26 cellular contexts compared by ENCODE assay signal in genomic region chr3:23875326-23875725, GRCh38. TPM values are rescaled to one million over a fixed set of nuclear protein-coding genes. Genes with fewer than 3 reads are reported as not detected.
DNase-seq lines count a peak whose midpoint lies in the region; ATAC-seq, FAIRE-seq and TF ChIP-seq lines count a peak whose summit lies in the region.
"Had no signal": no experiment of that assay in that cellular context is flagged by ENCODE, and none has a peak within 500 bp of the region (broad histone marks: within the 10 kb centered on the region; RNA-seq: fewer than 3 reads in every experiment).

No MANE protein-coding gene starts in this region.

- peak overlapping the region; percentile 43 for H3K4me2 ChIP-seq in endothelial cell of umbilical vein (ENCODE audit: insufficient read depth, low read length)
- H3K4me2 ChIP-seq: BLaER1, GM23338, SK-N-SH had no signal

- H2AFZ ChIP-seq in endothelial cell of umbilical vein (ENCODE audit: low read depth, low read length) = no peak overlapping the region
- H2AFZ ChIP-seq: GM23338 had no signal

- peak overlapping the region; percentile 17 for H3K27ac Mint-ChIP-seq in activated naive CD4-positive, alpha-beta T cell treated with anti-CD3 and anti-CD28 coated beads, Interleukin-2, amount 50 U/mL, for 24 hours
- no peak overlapping the region for H3K27ac Mint-ChIP-seq in activated naive CD4-positive, alpha-beta T cell treated with anti-CD3 and anti-CD28 coated beads for 36 hours
- H3K27ac Mint-ChIP-seq: GM23338 had no signal

- no TSS peak for BruUV-seq in endothelial cell of umbilical vein (replicated peaks; lab: Mats Ljungman, UMichigan)

- intact Hi-C loops in activated naive CD4-positive, alpha-beta T cell treated with anti-CD3 and anti-CD28 coated beads for 36 hours (cut with micrococcal nuclease) = no loop called here
- intact Hi-C loops in endothelial cell of umbilical vein (cut with micrococcal nuclease) (loop anchor here (2.0 to 5.0 kb wide), 5 partner anchors 41 to 693 kb away; partner anchors contain the start of genes NKIRAS1, RPL15 and UBE2E2), vagina (cut with DNase I) (no loop called here)

- peak; percentile 64 for FAIRE-seq in endothelial cell of umbilical vein (lab: Jason Lieb, UNC)
- FAIRE-seq: D721Med, RCC 7860 had no signal

- 0 out of 2 replicates have a peak, but pooled peaks have one; percentile 9 for TF ChIP-seq CTCF in LNCaP clone FGC (IDR thresholded peaks at IDR 0.05; ENCODE audit: control insufficient read depth, extremely low read depth, insufficient read depth)
- no peak for TF ChIP-seq CTCF in endothelial cell of umbilical vein (IDR thresholded peaks at IDR 0.05; ENCODE audit: extremely low read depth in 1 of 2, insufficient read depth in 1 of 2, low read depth in 1 of 2, low read length in 2 of 2)
- no peak for TF ChIP-seq CTCF in vagina (IDR thresholded peaks at IDR 0.05)

- H3K9me1 ChIP-seq in endothelial cell of umbilical vein (replicated peaks; ENCODE audit: control insufficient read depth, extremely low read depth, insufficient read depth, low read length) = no peaks in the 10 kb centered on the region

- dilution Hi-C loops in endothelial cell of umbilical vein (cut with MboI; ENCODE audit: extremely low pct_ligation_motif_present, low sequenced_read_pairs) = no loop called here

- H4K20me1 ChIP-seq in endothelial cell of umbilical vein (replicated peaks; ENCODE audit: control insufficient read depth, extremely low read depth, insufficient read depth, low read length) = peaks cover 6% of the 10 kb centered on the region

- H3K79me2 ChIP-seq in endothelial cell of umbilical vein (ENCODE audit: control insufficient read depth, insufficient read depth, low read length) = peaks cover 32% of the 10 kb centered on the region

- H3K27ac ChIP-seq in endothelial cell of umbilical vein (ENCODE audit: insufficient read depth, low read depth, low read length) (peak overlapping the region; percentile 28), subcutaneous abdominal adipose tissue (ENCODE audit: low read depth, low read length) (peak overlapping the region; percentile 69), vagina (no peak overlapping the region)
- H3K27ac ChIP-seq: BLaER1 had no signal

- no peak for TF ChIP-seq POLR2A in endothelial cell of umbilical vein (IDR thresholded peaks at IDR 0.05; ENCODE audit: low read depth, low read length)
- no peak for TF ChIP-seq POLR2A in vagina (IDR thresholded peaks at IDR 0.05)

- H3K36me3 ChIP-seq in endothelial cell of umbilical vein (ENCODE audit: control insufficient read depth in 2 of 2, extremely low read depth in 1 of 2, insufficient read depth in 2 of 2, low read length in 2 of 2) (no peaks in the 10 kb centered on the region), subcutaneous abdominal adipose tissue (ENCODE audit: control insufficient read depth in 5 of 5, insufficient read depth in 5 of 5, low read length in 5 of 5) (peaks cover 0 to 2% (median 0%) of the 10 kb centered on the region in 5 donors), vagina (no peaks in the 10 kb centered on the region)

- H3K9me3 ChIP-seq in endothelial cell of umbilical vein (replicated peaks; ENCODE audit: control insufficient read depth, insufficient read depth, low read length) (no peaks in the 10 kb centered on the region), subcutaneous abdominal adipose tissue (ENCODE audit: control insufficient read depth in 5 of 5, low read length in 5 of 5) (no peaks in the 10 kb centered on the region), vagina (no peaks in the 10 kb centered on the region)
- H3K9me3 ChIP-seq: SK-N-SH had no signal

- no peaks in the 10 kb centered on the region for H3K27me3 Mint-ChIP-seq in activated naive CD4-positive, alpha-beta T cell treated with anti-CD3 and anti-CD28 coated beads, Interleukin-2, amount 50 U/mL, for 24 hours
- no peaks in the 10 kb centered on the region for H3K27me3 Mint-ChIP-seq in activated naive CD4-positive, alpha-beta T cell treated with anti-CD3 and anti-CD28 coated beads for 36 hours (ENCODE audit: low read depth)
- H3K27me3 Mint-ChIP-seq: CD4-positive, CD25-positive, alpha-beta regulatory T cell had no signal

- H3K36me3 Mint-ChIP-seq in activated naive CD4-positive, alpha-beta T cell treated with anti-CD3 and anti-CD28 coated beads, Interleukin-2, amount 50 U/mL, for 24 hours = peaks cover 5% of the 10 kb centered on the region
- no peaks in the 10 kb centered on the region for H3K36me3 Mint-ChIP-seq in activated naive CD4-positive, alpha-beta T cell treated with anti-CD3 and anti-CD28 coated beads for 36 hours (ENCODE audit: low read depth)
- H3K36me3 Mint-ChIP-seq: CD4-positive, CD25-positive, alpha-beta regulatory T cell had no signal

- POLR2A ChIA-PET in endothelial cell of umbilical vein (lab: Charles Lee) = interaction anchor here (1.8 to 2.0 kb wide), 2 partner anchors 9 to 42 kb away, joined by 6 read pairs; partner anchors contain the start of genes NKIRAS1 and RPL15

- H3K9me3 Mint-ChIP-seq in activated naive CD4-positive, alpha-beta T cell treated with anti-CD3 and anti-CD28 coated beads, Interleukin-2, amount 50 U/mL, for 24 hours = no peaks in the 10 kb centered on the region
- no peaks in the 10 kb centered on the region for H3K9me3 Mint-ChIP-seq in activated naive CD4-positive, alpha-beta T cell treated with anti-CD3 and anti-CD28 coated beads for 36 hours
- H3K9me3 Mint-ChIP-seq: CD4-positive, CD25-positive, alpha-beta regulatory T cell had no signal

- H3K4me3 ChIP-seq in LNCaP clone FGC (ENCODE audit: low read depth, low read length) (no peak overlapping the region), endothelial cell of umbilical vein (replicated peaks in 1 of 3; ENCODE audit: insufficient read depth in 1 of 3, low read depth in 1 of 3, low read length in 3 of 3) (peak overlapping the region in 1 of 3 experiments; percentile 3), subcutaneous abdominal adipose tissue (ENCODE audit: low read depth in 1 of 5, low read length in 5 of 5) (no peak overlapping the region), vagina (no peak overlapping the region)
- H3K4me3 ChIP-seq: BLaER1, GM23338 had no signal

- no peak for DNase-seq in activated naive CD4-positive, alpha-beta T cell treated with anti-CD3 and anti-CD28 coated beads for 36 hours
- no peak for DNase-seq in LNCaP clone FGC (ENCODE audit: low read depth)
- peak; percentile 67 for DNase-seq in endothelial cell of umbilical vein (ENCODE audit: low read depth, low spot score)
- no peak for DNase-seq in NCI-H2029 (lab: John Stamatoyannopoulos, UW)
- no peak for DNase-seq in vagina (ENCODE audit: extremely low spot score in 2 of 2)
- DNase-seq: 8988T; CD4-positive, CD25-positive, alpha-beta regulatory T cell; DMS53; H9; Karpas-422; NCI-H1092 treated with DMSO at 0.1 percent for 48 hours; NCI-H1436; NCI-H187; NCI-H2171 treated with DMSO at 0.1 percent for 48 hours; NCI-H345; NCI-H524; NCI-H748 treated with DMSO at 0.1 percent for 48 hours; OCI-M1; SK-N-SH had no signal

- H3K4me1 ChIP-seq in endothelial cell of umbilical vein (ENCODE audit: control insufficient read depth, extremely low read depth, insufficient read depth, low read length) (peaks cover 33% of the 10 kb centered on the region), subcutaneous abdominal adipose tissue (ENCODE audit: control insufficient read depth in 5 of 5, insufficient read depth in 5 of 5, low read length in 5 of 5) (peaks cover 0 to 34% (median 32%) of the 10 kb centered on the region in 5 donors), vagina (peaks cover 43% of the 10 kb centered on the region)
- H3K4me1 ChIP-seq: BLaER1 had no signal

- H3K27me3 ChIP-seq in endothelial cell of umbilical vein (ENCODE audit: control insufficient read depth in 2 of 2, insufficient read depth in 2 of 2, low read length in 2 of 2) (no peaks in the 10 kb centered on the region), subcutaneous abdominal adipose tissue (ENCODE audit: control insufficient read depth in 5 of 5, insufficient read depth in 4 of 5, low read length in 5 of 5) (no peaks in the 10 kb centered on the region), vagina (no peaks in the 10 kb centered on the region)
- H3K27me3 ChIP-seq: BLaER1 had no signal

- CTCF ChIA-PET in activated naive CD4-positive, alpha-beta T cell treated with anti-CD3 and anti-CD28 coated beads for 36 hours (lab: Charles Lee) = no interaction called here
- CTCF ChIA-PET in endothelial cell of umbilical vein (lab: Charles Lee) = interaction anchor here (0.8 to 5.6 kb wide), 6 partner anchors 9 to 67 kb away, joined by 4 to 29 read pairs (median 10); no protein-coding TSS in a partner anchor

- ATAC-seq in HG03159 (IDR thresholded peaks at IDR 0.05; ENCODE audit: unreplicated experiment) = no peak

- H3K4me1 Mint-ChIP-seq in activated naive CD4-positive, alpha-beta T cell treated with anti-CD3 and anti-CD28 coated beads, Interleukin-2, amount 50 U/mL, for 24 hours = peaks cover 53% of the 10 kb centered on the region
- peaks cover 15% of the 10 kb centered on the region for H3K4me1 Mint-ChIP-seq in activated naive CD4-positive, alpha-beta T cell treated with anti-CD3 and anti-CD28 coated beads for 36 hours (ENCODE audit: low read depth)

- H3K9ac ChIP-seq in endothelial cell of umbilical vein (replicated peaks; ENCODE audit: extremely low read depth, insufficient read depth, low read length) (no peak overlapping the region), subcutaneous abdominal adipose tissue (ENCODE audit: low read length in 5 of 5) (no peak overlapping the region)
- H3K9ac ChIP-seq: BLaER1, SK-N-SH had no signal

- H3K4me3 Mint-ChIP-seq in activated naive CD4-positive, alpha-beta T cell treated with anti-CD3 and anti-CD28 coated beads, Interleukin-2, amount 50 U/mL, for 24 hours = no peak overlapping the region
- no peak overlapping the region for H3K4me3 Mint-ChIP-seq in activated naive CD4-positive, alpha-beta T cell treated with anti-CD3 and anti-CD28 coated beads for 36 hours
- H3K4me3 Mint-ChIP-seq: CD4-positive, CD25-positive, alpha-beta regulatory T cell; GM23338; H9 had no signal

RNA-seq across cellular contexts. Expression of gene NKIRAS1, which starts 41.5 kb away (rescaled TPM):
- 1 to 10 TPM; 2.4 to 3.1 TPM for total RNA-seq in activated naive CD4-positive, alpha-beta T cell treated with anti-CD3 and anti-CD28 coated beads for 36 hours
- 2.8 and 2.9 TPM in 2 replicates for total RNA-seq in endothelial cell of umbilical vein
- polyA plus RNA-seq in endothelial cell of umbilical vein = 1.5 and 2.2 TPM in 2 replicates
- 2.0 and 2.5 TPM in 2 replicates for polyA plus RNA-seq in endothelial cell of umbilical vein (2011; cell fraction: cytosol; rRNA removed)
- polyA plus RNA-seq in endothelial cell of umbilical vein (2011; cell fraction: nucleus; rRNA removed) = 2.1 and 3.3 TPM in 2 replicates
- polyA plus RNA-seq in endothelial cell of umbilical vein (2012) = 3.5 and 3.8 TPM in 2 replicates
- polyA minus RNA-seq in endothelial cell of umbilical vein = 1.8 TPM in 2 replicates
- 3.3 TPM for polyA minus RNA-seq in endothelial cell of umbilical vein (2011; cell fraction: cytosol; rRNA and poly(A)+ RNA removed)
- 2.9 and 3.0 TPM in 2 replicates for polyA minus RNA-seq in endothelial cell of umbilical vein (2011; cell fraction: nucleus; rRNA and poly(A)+ RNA removed)
- 9.1 TPM for total RNA-seq in vagina

RNA-seq across cellular contexts. Expression of gene RPL15, which starts 41.6 kb away (rescaled TPM):
- 1,000 to 10,000 TPM; 2,861 to 2,959 TPM for total RNA-seq in activated naive CD4-positive, alpha-beta T cell treated with anti-CD3 and anti-CD28 coated beads for 36 hours
- total RNA-seq in endothelial cell of umbilical vein (1,872 and 1,901 TPM in 2 replicates), vagina (2,641 TPM)
- 5,377 and 5,777 TPM in 2 replicates for polyA plus RNA-seq in endothelial cell of umbilical vein
- 5,867 and 5,920 TPM in 2 replicates for polyA plus RNA-seq in endothelial cell of umbilical vein (2011; cell fraction: cytosol; rRNA removed)
- 1,424 and 1,737 TPM in 2 replicates for polyA plus RNA-seq in endothelial cell of umbilical vein (2011; cell fraction: nucleus; rRNA removed)
- 2,753 and 2,992 TPM in 2 replicates for polyA plus RNA-seq in endothelial cell of umbilical vein (2012)
- polyA minus RNA-seq in endothelial cell of umbilical vein = 1,603 and 1,650 TPM in 2 replicates
- polyA minus RNA-seq in endothelial cell of umbilical vein (2011; cell fraction: cytosol; rRNA and poly(A)+ RNA removed) = 1,144 TPM
- 244 and 285 TPM in 2 replicates for polyA minus RNA-seq in endothelial cell of umbilical vein (2011; cell fraction: nucleus; rRNA and poly(A)+ RNA removed)
